ENCODE assay signal across 13 cellular contexts in genomic region chr5:127572930-127573329, GRCh38. TPM values are rescaled to one million over a fixed set of nuclear protein-coding genes. Genes with fewer than 3 reads are reported as not detected.
DNase-seq lines count a peak whose midpoint lies in the region; ATAC-seq and TF ChIP-seq lines count a peak whose summit lies in the region.
"Had no signal": no experiment of that assay in that cellular context is flagged by ENCODE, and none has a peak within 500 bp of the region (broad histone marks: within the 10 kb centered on the region; RNA-seq: fewer than 3 reads in every experiment).

No MANE protein-coding gene starts in this region.

- H4K20me1 ChIP-seq in Loucy (ENCODE audit: insufficient read depth, low read length, poor library complexity, severe bottlenecking), result no peaks in the 10 kb centered on the region

- H3K9ac ChIP-seq in Loucy (ENCODE audit: low read depth, low read length, poor library complexity, severe bottlenecking), result no peak overlapping the region

- TF ChIP-seq CTCF in heart right ventricle (IDR thresholded peaks at IDR 0.05) (peak in 6 of 9 donors; percentile 5 to 27 (median 24)), Loucy (conservative IDR thresholded peaks at IDR 0.05; ENCODE audit: low read length) (peak; percentile 41), stomach (IDR thresholded peaks at IDR 0.05) (peak in 3 of 7 experiments; percentile 12 to 24 (median 16))

- no peaks in the 10 kb centered on the region for H3K79me2 ChIP-seq in Loucy (ENCODE audit: insufficient read depth, low read length)

- no peak for TF ChIP-seq POLR2A in stomach (IDR thresholded peaks at IDR 0.05)

- WGBS in heart right ventricle, 2 donors, result 76 to 92% methylated on average over 2 of the region's 2 CpGs
- WGBS in stomach, 5 donors, result 43 to 78% (median 53%) methylated on average over 2 of the region's 2 CpGs

- ATAC-seq in heart right ventricle, result no peak
- no peak for ATAC-seq in left cardiac atrium
- no peak for ATAC-seq in HG03442 (IDR thresholded peaks at IDR 0.05; ENCODE audit: unreplicated experiment)
- ATAC-seq: naive thymus-derived CD4-positive, alpha-beta T cell had no signal

- no peaks in the 10 kb centered on the region for H3K36me3 ChIP-seq in heart right ventricle
- H3K36me3 ChIP-seq in Loucy (ENCODE audit: insufficient read depth, low read length), result no peaks in the 10 kb centered on the region
- H3K36me3 ChIP-seq in stomach, result no peaks in the 10 kb centered on the region
- H3K36me3 ChIP-seq: ascending aorta had no signal

- no peak overlapping the region for H2AFZ ChIP-seq in Loucy (ENCODE audit: low read length)

- H3K9me3 ChIP-seq in heart right ventricle (peaks cover 0 to 30% (median 9%) of the 10 kb centered on the region in 11 donors), Loucy (ENCODE audit: insufficient read depth, low read depth, low read length) (no peaks in the 10 kb centered on the region), stomach (peaks cover 0 to 22% (median 10%) of the 10 kb centered on the region in 4 donors)

- no peak overlapping the region for H3K4me3 ChIP-seq in heart right ventricle
- H3K4me3 ChIP-seq in Loucy (ENCODE audit: low read length, poor library complexity, severe bottlenecking), result no peak overlapping the region
- no peak overlapping the region for H3K4me3 ChIP-seq in stomach
- H3K4me3 ChIP-seq: ascending aorta had no signal

- H3K4me1 ChIP-seq in heart right ventricle (no peaks in the 10 kb centered on the region), Loucy (ENCODE audit: insufficient read depth, low read length, poor library complexity, severe bottlenecking) (peaks cover 23% of the 10 kb centered on the region), stomach (peaks cover 0 to 4% (median 0%) of the 10 kb centered on the region in 4 donors)
- H3K4me1 ChIP-seq: ascending aorta had no signal

- no peak for TF ChIP-seq EP300 in stomach (IDR thresholded peaks at IDR 0.05)

- no peaks in the 10 kb centered on the region for H3F3A ChIP-seq in Loucy (ENCODE audit: low read depth)

- intact Hi-C loops in heart right ventricle (cut with DNase I), result loop anchor here in 1 of 10 donors (10.0 kb wide), 1 partner anchor 132 kb away; the partner anchor contains the start of gene CCDC192
- intact Hi-C loops in left cardiac atrium (cut with DNase I), result no loop called here
- intact Hi-C loops in stomach (cut with DNase I; ENCODE audit: low total_unique reads), result no loop called here

- H3K27ac ChIP-seq in heart right ventricle (no peak overlapping the region), stomach (no peak overlapping the region)
- H3K27ac ChIP-seq: ascending aorta had no signal

- H3K4me2 ChIP-seq in Loucy (ENCODE audit: low read depth, low read length, poor library complexity, severe bottlenecking), result no peak overlapping the region

- no peaks in the 10 kb centered on the region for H3K9me2 ChIP-seq in Loucy (replicated peaks; ENCODE audit: low read depth, low read length)

- DNase-seq in heart right ventricle (no peak), left cardiac atrium (no peak), dermis blood vessel endothelial cell (peak; percentile 23), cerebellar nuclear complex (lab: John Stamatoyannopoulos, UW) (no peak), stomach (no peak)
- DNase-seq in central memory CD4-positive, alpha-beta T cell, result no peak
- DNase-seq: activated CD4-positive, alpha-beta T cell treated with anti-CD3 and anti-CD28 coated beads for 4 hours; CD4-positive, alpha-beta memory T cell; KG1; naive thymus-derived CD4-positive, alpha-beta T cell had no signal

- H3K27me3 ChIP-seq in heart right ventricle, result peaks cover 0 to 11% (median 0%) of the 10 kb centered on the region in 7 donors
- no peaks in the 10 kb centered on the region for H3K27me3 ChIP-seq in Loucy (ENCODE audit: insufficient read depth, low read length, poor library complexity, severe bottlenecking)
- no peaks in the 10 kb centered on the region for H3K27me3 ChIP-seq in stomach
- H3K27me3 ChIP-seq: ascending aorta had no signal

RNA-seq across cellular contexts. Expression of gene PRRC1, which starts 55.5 kb away (rescaled TPM):
- total RNA-seq in heart right ventricle (10 to 100 TPM; 20.6 to 30.6 (median 23.8) TPM), left cardiac atrium (10 to 100 TPM; 28.3 to 41.2 TPM), dermis blood vessel endothelial cell (40.8 and 50.5 TPM in 2 replicates), stomach (10 to 100 TPM; 12.5 to 82.8 (median 30.9) TPM)
- polyA plus RNA-seq in heart right ventricle (10 to 100 TPM; 13.3 to 15.4 TPM), stomach (10 to 100 TPM; 17.5 to 32.7 (median 18.4) TPM)
